Comparison of ENCODE assay signal across 1 cellular context in the genomic region with DNA sequence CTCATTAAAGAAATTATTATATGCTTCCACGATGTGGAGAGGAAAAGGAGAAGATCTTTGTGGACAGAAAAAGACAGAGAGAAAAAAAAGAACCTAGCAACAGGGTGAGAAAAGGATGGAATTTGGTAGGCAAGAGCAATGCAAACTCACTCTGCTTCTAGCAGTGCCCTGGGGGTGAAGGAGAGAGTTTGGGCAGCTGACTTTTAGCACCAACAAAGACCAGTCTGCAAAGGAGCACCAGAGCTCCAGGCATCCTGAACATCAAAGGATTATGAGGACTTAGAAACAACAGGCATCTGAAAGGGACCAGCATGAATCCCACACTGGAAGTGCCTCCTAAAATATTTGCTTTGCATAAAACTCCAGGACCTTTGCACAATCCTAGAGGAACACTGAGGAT.
TF ChIP-seq lines count a peak whose summit lies in the region.

No MANE protein-coding gene starts in this region.

TF ChIP-seq in GM23338, 12 proteins besides CTCF, POLR2A, EP300 and RAD21 (continued from another document):
- TF ChIP-seq, protein P1, sequence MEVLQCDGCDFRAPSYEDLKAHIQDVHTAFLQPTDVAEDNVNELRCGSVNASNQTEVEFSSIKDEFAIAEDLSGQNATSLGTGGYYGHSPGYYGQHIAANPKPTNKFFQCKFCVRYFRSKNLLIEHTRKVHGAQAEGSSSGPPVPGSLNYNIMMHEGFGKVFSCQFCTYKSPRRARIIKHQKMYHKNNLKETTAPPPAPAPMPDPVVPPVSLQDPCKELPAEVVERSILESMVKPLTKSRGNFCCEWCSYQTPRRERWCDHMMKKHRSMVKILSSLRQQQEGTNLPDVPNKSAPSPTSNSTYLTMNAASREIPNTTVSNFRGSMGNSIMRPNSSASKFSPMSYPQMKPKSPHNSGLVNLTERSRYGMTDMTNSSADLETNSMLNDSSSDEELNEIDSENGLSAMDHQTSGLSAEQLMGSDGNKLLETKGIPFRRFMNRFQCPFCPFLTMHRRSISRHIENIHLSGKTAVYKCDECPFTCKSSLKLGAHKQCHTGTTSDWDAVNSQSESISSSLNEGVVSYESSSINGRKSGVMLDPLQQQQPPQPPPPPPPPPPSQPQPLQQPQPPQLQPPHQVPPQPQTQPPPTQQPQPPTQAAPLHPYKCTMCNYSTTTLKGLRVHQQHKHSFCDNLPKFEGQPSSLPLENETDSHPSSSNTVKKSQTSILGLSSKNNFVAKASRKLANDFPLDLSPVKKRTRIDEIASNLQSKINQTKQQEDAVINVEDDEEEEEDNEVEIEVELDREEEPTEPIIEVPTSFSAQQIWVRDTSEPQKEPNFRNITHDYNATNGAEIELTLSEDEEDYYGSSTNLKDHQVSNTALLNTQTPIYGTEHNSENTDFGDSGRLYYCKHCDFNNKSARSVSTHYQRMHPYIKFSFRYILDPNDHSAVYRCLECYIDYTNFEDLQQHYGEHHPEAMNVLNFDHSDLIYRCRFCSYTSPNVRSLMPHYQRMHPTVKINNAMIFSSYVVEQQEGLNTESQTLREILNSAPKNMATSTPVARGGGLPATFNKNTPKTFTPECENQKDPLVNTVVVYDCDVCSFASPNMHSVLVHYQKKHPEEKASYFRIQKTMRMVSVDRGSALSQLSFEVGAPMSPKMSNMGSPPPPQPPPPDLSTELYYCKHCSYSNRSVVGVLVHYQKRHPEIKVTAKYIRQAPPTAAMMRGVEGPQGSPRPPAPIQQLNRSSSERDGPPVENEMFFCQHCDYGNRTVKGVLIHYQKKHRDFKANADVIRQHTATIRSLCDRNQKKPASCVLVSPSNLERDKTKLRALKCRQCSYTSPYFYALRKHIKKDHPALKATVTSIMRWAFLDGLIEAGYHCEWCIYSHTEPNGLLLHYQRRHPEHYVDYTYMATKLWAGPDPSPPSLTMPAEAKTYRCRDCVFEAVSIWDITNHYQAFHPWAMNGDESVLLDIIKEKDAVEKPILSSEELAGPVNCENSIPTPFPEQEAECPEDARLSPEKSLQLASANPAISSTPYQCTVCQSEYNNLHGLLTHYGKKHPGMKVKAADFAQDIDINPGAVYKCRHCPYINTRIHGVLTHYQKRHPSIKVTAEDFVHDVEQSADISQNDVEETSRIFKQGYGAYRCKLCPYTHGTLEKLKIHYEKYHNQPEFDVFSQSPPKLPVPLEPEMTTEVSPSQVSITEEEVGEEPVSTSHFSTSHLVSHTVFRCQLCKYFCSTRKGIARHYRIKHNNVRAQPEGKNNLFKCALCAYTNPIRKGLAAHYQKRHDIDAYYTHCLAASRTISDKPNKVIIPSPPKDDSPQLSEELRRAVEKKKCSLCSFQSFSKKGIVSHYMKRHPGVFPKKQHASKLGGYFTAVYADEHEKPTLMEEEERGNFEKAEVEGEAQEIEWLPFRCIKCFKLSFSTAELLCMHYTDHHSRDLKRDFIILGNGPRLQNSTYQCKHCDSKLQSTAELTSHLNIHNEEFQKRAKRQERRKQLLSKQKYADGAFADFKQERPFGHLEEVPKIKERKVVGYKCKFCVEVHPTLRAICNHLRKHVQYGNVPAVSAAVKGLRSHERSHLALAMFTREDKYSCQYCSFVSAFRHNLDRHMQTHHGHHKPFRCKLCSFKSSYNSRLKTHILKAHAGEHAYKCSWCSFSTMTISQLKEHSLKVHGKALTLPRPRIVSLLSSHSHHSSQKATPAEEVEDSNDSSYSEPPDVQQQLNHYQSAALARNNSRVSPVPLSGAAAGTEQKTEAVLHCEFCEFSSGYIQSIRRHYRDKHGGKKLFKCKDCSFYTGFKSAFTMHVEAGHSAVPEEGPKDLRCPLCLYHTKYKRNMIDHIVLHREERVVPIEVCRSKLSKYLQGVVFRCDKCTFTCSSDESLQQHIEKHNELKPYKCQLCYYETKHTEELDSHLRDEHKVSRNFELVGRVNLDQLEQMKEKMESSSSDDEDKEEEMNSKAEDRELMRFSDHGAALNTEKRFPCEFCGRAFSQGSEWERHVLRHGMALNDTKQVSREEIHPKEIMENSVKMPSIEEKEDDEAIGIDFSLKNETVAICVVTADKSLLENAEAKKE (CRISPR knock-in tag; IDR thresholded peaks at IDR 0.05): no peak
- TF ChIP-seq NANOG (IDR thresholded peaks at IDR 0.05; ENCODE audit: borderline replicate concordance): no peak
- no peak for TF ChIP-seq REST (IDR thresholded peaks at IDR 0.05; ENCODE audit: unreplicated experiment)
- no peak for TF ChIP-seq JUNB (IDR thresholded peaks at IDR 0.05; ENCODE audit: unreplicated experiment)
